ENCODE assay signal across 8 cellular contexts in the genomic region with DNA sequence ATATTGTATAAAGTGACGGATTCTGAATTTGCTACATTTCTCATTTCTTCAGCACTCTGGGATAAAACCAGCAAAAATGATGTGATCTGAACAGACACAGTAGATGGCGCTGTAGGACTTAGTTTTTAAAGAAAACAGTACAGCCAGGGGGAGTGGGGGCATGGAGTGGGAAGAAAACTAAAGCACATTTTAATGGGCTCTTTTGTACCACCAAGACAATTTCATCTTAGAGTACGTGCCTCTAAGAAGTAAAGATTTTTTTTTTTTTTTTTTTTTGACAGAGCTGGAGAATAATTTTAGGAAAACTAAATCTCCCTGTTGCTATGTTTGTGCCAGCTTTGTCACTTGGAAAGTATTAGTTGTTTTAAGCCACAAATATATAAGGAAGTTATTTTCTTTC.
DNase-seq lines count a peak whose midpoint lies in the region; ATAC-seq and TF ChIP-seq lines count a peak whose summit lies in the region.

No MANE protein-coding gene starts in this region.

- no peaks in the 10 kb centered on the region for H3K4me1 Mint-ChIP-seq in activated CD8-positive, alpha-beta memory T cell treated with anti-CD3 and anti-CD28 coated beads, Interleukin-2, amount 10 ng/mL, durations not matched to agents 7 days and 5 days

- no peak overlapping the region for H3K4me3 Mint-ChIP-seq in activated CD8-positive, alpha-beta memory T cell treated with anti-CD3 and anti-CD28 coated beads, Interleukin-2, amount 10 ng/mL, durations not matched to agents 7 days and 5 days

- peak; percentile 45 for ATAC-seq in activated CD8-positive, alpha-beta memory T cell treated with anti-CD3 and anti-CD28 coated beads, Interleukin-2, amount 10 ng/mL, durations not matched to agents 7 days and 5 days
- ATAC-seq in SK-N-SH treated with all-trans-retinoic acid at 6 μM for 48 hours: peak; percentile 75

- intact Hi-C loops in posterior vena cava (cut with DNase I): loop anchor here (5.0 to 10.0 kb wide), 4 partner anchors 191 to 873 kb away; no protein-coding TSS in a partner anchor

- no peaks in the 10 kb centered on the region for H3K9me3 Mint-ChIP-seq in activated CD8-positive, alpha-beta memory T cell treated with anti-CD3 and anti-CD28 coated beads, Interleukin-2, amount 10 ng/mL, durations not matched to agents 7 days and 5 days (ENCODE audit: low read depth)

- H3K36me3 Mint-ChIP-seq in activated CD8-positive, alpha-beta memory T cell treated with anti-CD3 and anti-CD28 coated beads, Interleukin-2, amount 10 ng/mL, durations not matched to agents 7 days and 5 days: no peaks in the 10 kb centered on the region

- CTCF ChIA-PET in activated CD8-positive, alpha-beta memory T cell treated with anti-CD3 and anti-CD28 coated beads, Interleukin-2, amount 10 ng/mL, durations not matched to agents 7 days and 5 days (lab: Charles Lee): interaction anchor here (0.6 to 2.5 kb wide), 19 partner anchors 10 to 909 kb away, joined by 3 to 11 read pairs (median 3); no protein-coding TSS in a partner anchor

- H3K27me3 Mint-ChIP-seq in activated CD8-positive, alpha-beta memory T cell treated with anti-CD3 and anti-CD28 coated beads, Interleukin-2, amount 10 ng/mL, durations not matched to agents 7 days and 5 days: no peaks in the 10 kb centered on the region

- no peak overlapping the region for H3K27ac Mint-ChIP-seq in activated CD8-positive, alpha-beta memory T cell treated with anti-CD3 and anti-CD28 coated beads, Interleukin-2, amount 10 ng/mL, durations not matched to agents 7 days and 5 days

- peak; percentile 57 for DNase-seq in activated CD8-positive, alpha-beta memory T cell treated with anti-CD3 and anti-CD28 coated beads, Interleukin-2, amount 10 ng/mL, durations not matched to agents 7 days and 5 days
- no peak for DNase-seq in activated CD8-positive, alpha-beta memory T cell treated with anti-CD3 and anti-CD28 coated beads for 24 hours
- DNase-seq in NCI-H1105 treated with DMSO at 0.1 percent for 48 hours (lab: John Stamatoyannopoulos, UW) (peak; percentile 82), kidney tubule cell (ENCODE audit: low spot score) (peak; percentile 88), posterior vena cava (ENCODE audit: low spot score) (no peak)
- peak; percentile 40 for DNase-seq in central memory CD4-positive, alpha-beta T cell
- peak; percentile 8 for DNase-seq in stimulated activated CD4-positive, alpha-beta T cell treated with anti-CD3 and anti-CD28 coated beads, Interleukin-4, amount 100 ng/mL, for 1 hour

TF ChIP-seq in SK-N-SH treated with all-trans-retinoic acid at 6 μM for 48 hours, 23 proteins besides CTCF, POLR2A, EP300 and RAD21:
- TF ChIP-seq, protein P1, sequence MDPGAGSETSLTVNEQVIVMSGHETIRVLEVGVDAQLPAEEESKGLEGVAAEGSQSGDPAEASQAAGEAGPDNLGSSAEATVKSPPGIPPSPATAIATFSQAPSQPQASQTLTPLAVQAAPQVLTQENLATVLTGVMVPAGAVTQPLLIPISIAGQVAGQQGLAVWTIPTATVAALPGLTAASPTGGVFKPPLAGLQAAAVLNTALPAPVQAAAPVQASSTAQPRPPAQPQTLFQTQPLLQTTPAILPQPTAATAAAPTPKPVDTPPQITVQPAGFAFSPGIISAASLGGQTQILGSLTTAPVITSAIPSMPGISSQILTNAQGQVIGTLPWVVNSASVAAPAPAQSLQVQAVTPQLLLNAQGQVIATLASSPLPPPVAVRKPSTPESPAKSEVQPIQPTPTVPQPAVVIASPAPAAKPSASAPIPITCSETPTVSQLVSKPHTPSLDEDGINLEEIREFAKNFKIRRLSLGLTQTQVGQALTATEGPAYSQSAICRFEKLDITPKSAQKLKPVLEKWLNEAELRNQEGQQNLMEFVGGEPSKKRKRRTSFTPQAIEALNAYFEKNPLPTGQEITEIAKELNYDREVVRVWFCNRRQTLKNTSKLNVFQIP (CRISPR knock-in tag; IDR thresholded peaks at IDR 0.05; ENCODE audit: borderline replicate concordance, low read depth): no peak
- TF ChIP-seq GLIS3 (CRISPR knock-in tag; IDR thresholded peaks at IDR 0.05) (no peak), CREB5 (CRISPR knock-in tag; IDR thresholded peaks at IDR 0.05; ENCODE audit: low read depth) (no peak), ISL1 (CRISPR knock-in tag; IDR thresholded peaks at IDR 0.05) (no peak), ARNTL (CRISPR knock-in tag; IDR thresholded peaks at IDR 0.05; ENCODE audit: borderline replicate concordance, low read depth) (no peak), TCF4 (CRISPR knock-in tag; IDR thresholded peaks at IDR 0.05; ENCODE audit: borderline replicate concordance) (no peak), SNAI2 (CRISPR knock-in tag; IDR thresholded peaks at IDR 0.05) (no peak), ZFP3 (CRISPR knock-in tag; IDR thresholded peaks at IDR 0.05) (no peak), ZNF565 (CRISPR knock-in tag; conservative IDR thresholded peaks at IDR 0.05; ENCODE audit: low read depth) (no peak)
- TF ChIP-seq, protein P2, sequence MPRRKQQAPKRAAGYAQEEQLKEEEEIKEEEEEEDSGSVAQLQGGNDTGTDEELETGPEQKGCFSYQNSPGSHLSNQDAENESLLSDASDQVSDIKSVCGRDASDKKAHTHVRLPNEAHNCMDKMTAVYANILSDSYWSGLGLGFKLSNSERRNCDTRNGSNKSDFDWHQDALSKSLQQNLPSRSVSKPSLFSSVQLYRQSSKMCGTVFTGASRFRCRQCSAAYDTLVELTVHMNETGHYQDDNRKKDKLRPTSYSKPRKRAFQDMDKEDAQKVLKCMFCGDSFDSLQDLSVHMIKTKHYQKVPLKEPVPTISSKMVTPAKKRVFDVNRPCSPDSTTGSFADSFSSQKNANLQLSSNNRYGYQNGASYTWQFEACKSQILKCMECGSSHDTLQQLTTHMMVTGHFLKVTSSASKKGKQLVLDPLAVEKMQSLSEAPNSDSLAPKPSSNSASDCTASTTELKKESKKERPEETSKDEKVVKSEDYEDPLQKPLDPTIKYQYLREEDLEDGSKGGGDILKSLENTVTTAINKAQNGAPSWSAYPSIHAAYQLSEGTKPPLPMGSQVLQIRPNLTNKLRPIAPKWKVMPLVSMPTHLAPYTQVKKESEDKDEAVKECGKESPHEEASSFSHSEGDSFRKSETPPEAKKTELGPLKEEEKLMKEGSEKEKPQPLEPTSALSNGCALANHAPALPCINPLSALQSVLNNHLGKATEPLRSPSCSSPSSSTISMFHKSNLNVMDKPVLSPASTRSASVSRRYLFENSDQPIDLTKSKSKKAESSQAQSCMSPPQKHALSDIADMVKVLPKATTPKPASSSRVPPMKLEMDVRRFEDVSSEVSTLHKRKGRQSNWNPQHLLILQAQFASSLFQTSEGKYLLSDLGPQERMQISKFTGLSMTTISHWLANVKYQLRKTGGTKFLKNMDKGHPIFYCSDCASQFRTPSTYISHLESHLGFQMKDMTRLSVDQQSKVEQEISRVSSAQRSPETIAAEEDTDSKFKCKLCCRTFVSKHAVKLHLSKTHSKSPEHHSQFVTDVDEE (CRISPR knock-in tag; IDR thresholded peaks at IDR 0.05): no peak

Comparison
In these comparisons a context has a peak if more than half of its experiments do, and no peak if none do; other contexts are left out.
1. DNase-seq: peak in activated CD8-positive, alpha-beta memory T cell treated with anti-CD3 and anti-CD28 coated beads, Interleukin-2, amount 10 ng/mL, durations not matched to agents 7 days and 5 days (single experiment), NCI-H1105 treated with DMSO at 0.1 percent for 48 hours (single experiment), central memory CD4-positive, alpha-beta T cell (single experiment), kidney tubule cell (single experiment) and stimulated activated CD4-positive, alpha-beta T cell treated with anti-CD3 and anti-CD28 coated beads, Interleukin-4, amount 100 ng/mL, for 1 hour (single experiment); none in activated CD8-positive, alpha-beta memory T cell treated with anti-CD3 and anti-CD28 coated beads for 24 hours (single experiment) and posterior vena cava (single experiment).